Comparison of ENCODE assay signal across 8 cellular contexts in genomic region chr22:25402501-25403283, GRCh38.
A peak's percentile ranks its signal among the peaks of the same experiment; 100 is the strongest.
DNase-seq lines count a peak whose midpoint lies in the region; ATAC-seq and TF ChIP-seq lines count a peak whose summit lies in the region.

No MANE protein-coding gene starts in this region.

- no peaks in the 10 kb centered on the region for H3K9me3 Mint-ChIP-seq in naive thymus-derived CD8-positive, alpha-beta T cell

- H3K27me3 ChIP-seq in AG04450 (ENCODE audit: control insufficient read depth, insufficient read depth, low read length), result no peaks in the 10 kb centered on the region

- no peaks in the 10 kb centered on the region for H3K27me3 Mint-ChIP-seq in naive thymus-derived CD8-positive, alpha-beta T cell

- peak overlapping the region; percentile 36 to 94 (median 54) for H3K4me3 Mint-ChIP-seq in naive thymus-derived CD8-positive, alpha-beta T cell

- CTCF ChIA-PET in AG04450 (lab: Charles Lee), result interaction anchor here (0.7 kb wide), 1 partner anchor 86 kb away, joined by 4 read pairs; no protein-coding TSS in a partner anchor

- no peaks in the 10 kb centered on the region for H3K36me3 Mint-ChIP-seq in naive thymus-derived CD8-positive, alpha-beta T cell

- no peak for TF ChIP-seq CTCF in AG04450 (IDR thresholded peaks at IDR 0.05; ENCODE audit: low read depth, low read length)

- H3K4me1 Mint-ChIP-seq in naive thymus-derived CD8-positive, alpha-beta T cell, result peaks cover 15 to 58% (median 50%) of the 10 kb centered on the region in 4 donors

- H3K27ac ChIP-seq in AG04450 (ENCODE audit: low read depth, low read length), result peak overlapping the region; percentile 52

- peak overlapping the region; percentile 69 for H3K4me3 ChIP-seq in AG04450 (ENCODE audit: low read depth, low read length)

- ATAC-seq in naive thymus-derived CD8-positive, alpha-beta T cell, result no peak
- no peak for ATAC-seq in HG02759 (IDR thresholded peaks at IDR 0.05; ENCODE audit: unreplicated experiment)

- POLR2A ChIA-PET in AG04450 (lab: Yijun Ruan, JAX), result no interaction called here
- POLR2A ChIA-PET in naive thymus-derived CD8-positive, alpha-beta T cell (lab: Charles Lee), result no interaction called here

- peak overlapping the region in 7 of 10 donors; percentile 2 to 88 (median 61) for H3K27ac Mint-ChIP-seq in naive thymus-derived CD8-positive, alpha-beta T cell

- no peaks in the 10 kb centered on the region for H3K9me3 ChIP-seq in AG04450 (ENCODE audit: control insufficient read depth, insufficient read depth, low read length)

- no peak for DNase-seq in AG04450 (ENCODE audit: low read depth, low spot score)
- DNase-seq in HuH-7.5 (ENCODE audit: low spot score), result peak; percentile 42
- DNase-seq in dermis blood vessel endothelial cell, result peak; percentile 21
- no peak for DNase-seq in naive thymus-derived CD8-positive, alpha-beta T cell
- no peak for DNase-seq in activated gamma-delta T cell (lab: John Stamatoyannopoulos, UW)
- DNase-seq in 8988T, result no peak
- DNase-seq in NCI-H1105 (lab: John Stamatoyannopoulos, UW), result no peak

Comparison
In these comparisons a context has a peak if more than half of its experiments do, and no peak if none do; other contexts are left out.
1. DNase-seq: peak in HuH-7.5 (single experiment) and dermis blood vessel endothelial cell (single experiment); none in AG04450 (single experiment), naive thymus-derived CD8-positive, alpha-beta T cell (0 of 10), activated gamma-delta T cell (single experiment), 8988T (single experiment) and NCI-H1105 (single experiment).